In the genomic region with DNA sequence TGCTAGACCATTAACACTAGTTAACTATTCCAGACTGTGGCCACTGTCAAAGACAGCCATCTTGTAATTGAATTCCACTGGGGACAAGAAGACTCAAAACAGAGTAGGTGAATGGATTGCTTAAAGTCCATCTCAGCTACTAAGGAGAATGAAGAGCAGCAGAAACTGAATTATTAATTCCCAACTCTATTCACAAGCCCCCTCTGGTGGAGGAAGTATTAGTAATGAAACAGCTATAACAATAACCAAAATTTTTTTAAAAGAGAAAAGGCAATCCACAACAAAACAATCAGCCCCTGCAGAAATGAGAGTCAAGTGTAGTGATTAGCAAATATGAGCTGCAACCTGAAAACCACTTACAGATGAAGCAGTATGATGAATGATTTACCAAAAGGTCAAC, we compare ENCODE assay signal across 1 cellular context.
TF ChIP-seq lines count a peak whose summit lies in the region.

No MANE protein-coding gene starts in this region.

TF ChIP-seq in GM23338, 12 proteins besides CTCF, POLR2A, EP300 and RAD21 (continued from another document):
- no peak for TF ChIP-seq ZNF462 (CRISPR knock-in tag; IDR thresholded peaks at IDR 0.05)
- no peak for TF ChIP-seq CREB1 (CRISPR knock-in tag; IDR thresholded peaks at IDR 0.05; ENCODE audit: low read depth)
- TF ChIP-seq, protein P1, sequence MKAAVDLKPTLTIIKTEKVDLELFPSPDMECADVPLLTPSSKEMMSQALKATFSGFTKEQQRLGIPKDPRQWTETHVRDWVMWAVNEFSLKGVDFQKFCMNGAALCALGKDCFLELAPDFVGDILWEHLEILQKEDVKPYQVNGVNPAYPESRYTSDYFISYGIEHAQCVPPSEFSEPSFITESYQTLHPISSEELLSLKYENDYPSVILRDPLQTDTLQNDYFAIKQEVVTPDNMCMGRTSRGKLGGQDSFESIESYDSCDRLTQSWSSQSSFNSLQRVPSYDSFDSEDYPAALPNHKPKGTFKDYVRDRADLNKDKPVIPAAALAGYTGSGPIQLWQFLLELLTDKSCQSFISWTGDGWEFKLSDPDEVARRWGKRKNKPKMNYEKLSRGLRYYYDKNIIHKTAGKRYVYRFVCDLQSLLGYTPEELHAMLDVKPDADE (IDR thresholded peaks at IDR 0.05): no peak
